In genomic region chr12:105084251-105085250, GRCh38 we compare ENCODE assay signal across 8 cellular contexts. TPM values are rescaled to one million over a fixed set of nuclear protein-coding genes. Genes with fewer than 3 reads are reported as not detected.
DNase-seq lines count a peak whose midpoint lies in the region; ATAC-seq and TF ChIP-seq lines count a peak whose summit lies in the region.

Gene ALDH1L2 (minus strand): TSS chr12:105084458. CDS start chr12:105084436, 22 bp downstream.

- no peaks in the 10 kb centered on the region for H3K9me3 ChIP-seq in ascending aorta
- no peaks in the 10 kb centered on the region for H3K9me3 ChIP-seq in right cardiac atrium (ENCODE audit: control insufficient read depth, low read length)
- H3K9me3 ChIP-seq in psoas muscle = no peaks in the 10 kb centered on the region

- TF ChIP-seq CTCF in ascending aorta (IDR thresholded peaks at IDR 0.05) (no peak), psoas muscle (IDR thresholded peaks at IDR 0.05) (no peak)

- WGBS in right cardiac atrium = 22% methylated on average over 75 of the region's 75 CpGs
- 23 to 46% (median 23%) methylated on average over 36 to 75 of the region's 75 CpGs for WGBS in psoas muscle, 3 donors

- peak within 1 kb of the TSS; percentile 46 for H3K27ac ChIP-seq in ACC112 (ENCODE audit: low read depth, low read length)
- peak within 1 kb of the TSS; percentile 54 to 70 for H3K27ac ChIP-seq in ascending aorta
- peak within 1 kb of the TSS; percentile 64 for H3K27ac ChIP-seq in right cardiac atrium (ENCODE audit: low read length)
- H3K27ac ChIP-seq in psoas muscle = peak within 1 kb of the TSS; percentile 30

- peak; percentile 44 for ATAC-seq in GM18519 (IDR thresholded peaks at IDR 0.05; ENCODE audit: low FRiP score, unreplicated experiment)
- peak; percentile 88 for ATAC-seq in HG03432 (IDR thresholded peaks at IDR 0.05; ENCODE audit: unreplicated experiment)
- peak; percentile 98 for ATAC-seq in SK-N-SH treated with all-trans-retinoic acid at 6 μM for 48 hours
- peak; percentile 98 for ATAC-seq in right cardiac atrium
- peak; percentile 95 to 98 (median 96) for ATAC-seq in psoas muscle

- H3K4me3 ChIP-seq in ACC112 (ENCODE audit: low read depth, low read length) (peak within 1 kb of the TSS; percentile 98), ascending aorta (peak within 1 kb of the TSS; percentile 61 to 78), right cardiac atrium (ENCODE audit: low read length) (peak within 1 kb of the TSS; percentile 70), psoas muscle (peak within 1 kb of the TSS; percentile 70)

- H2AFZ ChIP-seq in ACC112 (ENCODE audit: low read length, unreplicated experiment) = peak within 1 kb of the TSS; percentile 83

- peaks cover 29% of the 10 kb centered on the region for H3K79me2 ChIP-seq in ACC112 (ENCODE audit: control insufficient read depth, insufficient read depth, low read length, unreplicated experiment)

- peaks cover 28% of the 10 kb centered on the region for H3K4me1 ChIP-seq in ACC112 (ENCODE audit: control insufficient read depth, insufficient read depth, low read length, unreplicated experiment)
- peaks cover 0 to 5% of the 10 kb centered on the region in 2 donors for H3K4me1 ChIP-seq in ascending aorta
- peaks cover 4% of the 10 kb centered on the region for H3K4me1 ChIP-seq in right cardiac atrium (ENCODE audit: control insufficient read depth, insufficient read depth, low read length)
- peaks cover 9% of the 10 kb centered on the region for H3K4me1 ChIP-seq in psoas muscle

- peak; percentile 45 to 91 for DNase-seq in ascending aorta (ENCODE audit: low spot score in 2 of 2)
- peak; percentile 90 to 95 (median 94) for DNase-seq in right cardiac atrium
- DNase-seq in psoas muscle = peak; percentile 87 to 91
- no peak for DNase-seq in KG1 (lab: John Stamatoyannopoulos, UW)

- intact Hi-C loops in ascending aorta (cut with DNase I) = loop anchor here (1.0 kb wide), 1 partner anchor 24 kb away; no protein-coding TSS in a partner anchor
- intact Hi-C loops in right cardiac atrium (cut with DNase I) = no loop called here
- intact Hi-C loops in psoas muscle (cut with DNase I) = no loop called here

- H3K36me3 ChIP-seq in ACC112 (ENCODE audit: insufficient read depth, low read length) (peaks cover 5% of the 10 kb centered on the region), ascending aorta (no peaks in the 10 kb centered on the region), psoas muscle (ENCODE audit: insufficient read depth in 1 of 2, low read depth in 1 of 2) (no peaks in the 10 kb centered on the region)

- H3K27me3 ChIP-seq in ACC112 (ENCODE audit: insufficient read depth, low read length) (no peaks in the 10 kb centered on the region), ascending aorta (no peaks in the 10 kb centered on the region), right cardiac atrium (ENCODE audit: control insufficient read depth, insufficient read depth) (no peaks in the 10 kb centered on the region), psoas muscle (ENCODE audit: insufficient read depth in 3 of 3, low read length in 2 of 3) (peaks cover 0 to 6% (median 0%) of the 10 kb centered on the region in 3 donors)

TF ChIP-seq in SK-N-SH treated with all-trans-retinoic acid at 6 μM for 48 hours, 23 proteins besides CTCF, POLR2A, EP300 and RAD21:
- TF ChIP-seq OSR1 (CRISPR knock-in tag; IDR thresholded peaks at IDR 0.05) = no peak
- TF ChIP-seq POU6F1 (CRISPR knock-in tag; IDR thresholded peaks at IDR 0.05; ENCODE audit: borderline replicate concordance, low read depth) = no peak
- TF ChIP-seq ARNTL (CRISPR knock-in tag; IDR thresholded peaks at IDR 0.05; ENCODE audit: borderline replicate concordance, low read depth) = no peak
- TF ChIP-seq BACH2 (CRISPR knock-in tag; IDR thresholded peaks at IDR 0.05; ENCODE audit: borderline replicate concordance) = no peak
- no peak for TF ChIP-seq ZFP30 (CRISPR knock-in tag; IDR thresholded peaks at IDR 0.05)
- TF ChIP-seq ZNF8 (CRISPR knock-in tag; IDR thresholded peaks at IDR 0.05) = no peak
- TF ChIP-seq ZC3H10 (CRISPR knock-in tag; IDR thresholded peaks at IDR 0.05) = no peak
- no peak for TF ChIP-seq ESRRG (CRISPR knock-in tag; IDR thresholded peaks at IDR 0.05)
- TF ChIP-seq CSRNP3 (CRISPR knock-in tag; IDR thresholded peaks at IDR 0.05) = no peak
- TF ChIP-seq PATZ1 (CRISPR knock-in tag; IDR thresholded peaks at IDR 0.05; ENCODE audit: borderline replicate concordance) = no peak
- TF ChIP-seq SNAI2 (CRISPR knock-in tag; IDR thresholded peaks at IDR 0.05) = no peak

RNA-seq across cellular contexts. Expression of gene ALDH1L2, which starts in this region (rescaled TPM):
- total RNA-seq in ascending aorta (68.9 TPM), right cardiac atrium (1 to 10 TPM; 2.0 to 5.8 (median 5.2) TPM), psoas muscle (1 to 10 TPM in 3 of 4 donors, under 1 TPM in 1; 0.93 to 3.1 (median 1.2) TPM)
- polyA plus RNA-seq in right cardiac atrium (1.2 TPM), psoas muscle (under 1 TPM; 0.14 to 0.73 (median 0.31) TPM)

Comparison
In these comparisons a context has a peak if more than half of its experiments do, and no peak if none do; other contexts are left out.
1. RNA of gene ALDH1L2 (total RNA-seq): 68.9 TPM in ascending aorta (single experiment); 2.0 to 5.8 TPM in right cardiac atrium and 0.93 to 3.1 TPM in psoas muscle; every median in the first group is over 10 times any median in the second.
2. ATAC-seq: peak in every context shown above with its lines; median percentile 98 in SK-N-SH treated with all-trans-retinoic acid at 6 μM for 48 hours; 98 in right cardiac atrium; 96 in psoas muscle; 88 in HG03432; 44 in GM18519.
3. Peak in every context shown above with its lines, with median percentiles within 50 percentile points of each other: H3K27ac ChIP-seq and H3K4me3 ChIP-seq.